In the genomic region with DNA sequence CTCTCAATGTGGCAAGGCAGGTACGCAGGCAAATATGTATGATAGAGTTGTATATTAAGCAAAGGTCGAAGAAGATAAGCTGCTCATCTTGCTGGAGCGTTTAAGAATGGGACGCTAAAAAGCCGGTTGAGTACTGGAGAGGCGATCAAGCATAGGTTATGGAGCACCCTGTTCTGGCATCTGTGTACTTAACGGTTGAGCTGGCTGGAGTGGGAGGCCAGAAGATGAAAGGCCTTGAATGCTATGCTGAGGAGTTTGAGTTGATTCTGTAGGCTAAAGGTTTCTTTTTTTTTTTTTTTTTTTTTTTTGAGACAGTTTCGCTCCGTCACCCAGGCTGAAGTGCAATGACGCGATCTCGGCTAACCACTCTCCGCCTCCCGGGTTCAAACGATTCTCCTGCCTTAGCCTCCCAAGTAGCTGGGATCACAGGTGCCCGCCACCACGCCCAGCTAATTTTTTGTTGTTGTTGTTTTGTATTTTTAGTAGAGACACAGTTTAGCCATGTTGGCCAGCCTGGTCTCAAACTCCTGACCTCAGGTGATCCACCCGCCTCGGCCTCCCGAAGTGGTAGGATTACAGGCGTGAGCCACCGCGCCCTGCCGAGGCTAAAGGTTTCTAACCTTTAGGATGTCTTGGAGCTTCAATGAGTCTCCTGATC, we compare ENCODE assay signal across 8 cellular contexts. TPM values are rescaled to one million over a fixed set of nuclear protein-coding genes. Genes with fewer than 3 reads are reported as not detected.
DNase-seq lines count a peak whose midpoint lies in the region; TF ChIP-seq lines count a peak whose summit lies in the region.

No MANE protein-coding gene starts in this region.

- peaks cover 11% of the 10 kb centered on the region for H3F3A ChIP-seq in DOHH2 (ENCODE audit: control insufficient read depth, insufficient read depth)

- intact Hi-C loops in prostate gland (cut with DNase I) (no loop called here), posterior vena cava (cut with DNase I) (no loop called here)

- H3K27ac ChIP-seq in DOHH2 (ENCODE audit: low read depth, low read length) (peak overlapping the region; percentile 58), prostate gland (peak overlapping the region; percentile 86 to 91)

- no peak for TF ChIP-seq POLR2A in prostate gland (IDR thresholded peaks at IDR 0.05)

- 78% methylated on average over 24 of the region's 24 CpGs for WGBS in prostate gland

- no peaks in the 10 kb centered on the region for H3K27me3 ChIP-seq in DOHH2 (ENCODE audit: control insufficient read depth, low read length)
- H3K27me3 ChIP-seq in prostate gland (replicated peaks; ENCODE audit: insufficient read depth) = no peaks in the 10 kb centered on the region

- H3K9me3 ChIP-seq in DOHH2 (ENCODE audit: control insufficient read depth, insufficient read depth, low read length) = no peaks in the 10 kb centered on the region
- no peaks in the 10 kb centered on the region for H3K9me3 ChIP-seq in prostate gland

- peaks cover 48% of the 10 kb centered on the region for H3K79me2 ChIP-seq in DOHH2 (ENCODE audit: control insufficient read depth, low read length)

- peak overlapping the region; percentile 83 for H3K4me3 ChIP-seq in DOHH2 (ENCODE audit: low read length)
- H3K4me3 ChIP-seq in epithelial cell of esophagus (ENCODE audit: low read length) = peak overlapping the region; percentile 99
- peak overlapping the region; percentile 69 to 92 for H3K4me3 ChIP-seq in prostate gland

- H4K20me1 ChIP-seq in DOHH2 (ENCODE audit: control insufficient read depth, insufficient read depth, low read depth, low read length) = peaks cover 17% of the 10 kb centered on the region

- peak overlapping the region; percentile 83 for H3K4me2 ChIP-seq in DOHH2 (ENCODE audit: low read length)

- H3K36me3 ChIP-seq in DOHH2 (ENCODE audit: control insufficient read depth, low read length) (peaks cover 41% of the 10 kb centered on the region), prostate gland (no peaks in the 10 kb centered on the region)

- H3K4me1 ChIP-seq in DOHH2 (ENCODE audit: control insufficient read depth, low read length) = peaks cover 55% of the 10 kb centered on the region
- H3K4me1 ChIP-seq in prostate gland (replicated peaks) = peaks cover 23% of the 10 kb centered on the region

- no peak for TF ChIP-seq CTCF in DOHH2 (IDR thresholded peaks at IDR 0.05; ENCODE audit: low read depth, low read length, poor library complexity, severe bottlenecking)
- TF ChIP-seq CTCF in epithelial cell of esophagus (IDR thresholded peaks at IDR 0.05; ENCODE audit: insufficient read depth, low read depth, low read length, missing control alignments) = no peak
- TF ChIP-seq CTCF in prostate gland (IDR thresholded peaks at IDR 0.05) = no peak

- H3K9me2 ChIP-seq in DOHH2 (replicated peaks; ENCODE audit: control insufficient read depth, low read length) = no peaks in the 10 kb centered on the region

- DNase-seq in NCI-H446 (lab: John Stamatoyannopoulos, UW) (peak; percentile 37 to 41), epithelial cell of esophagus (ENCODE audit: low read depth) (no peak), prostate gland (ENCODE audit: low spot score) (no peak), retina (no peak), H4 (ENCODE audit: low spot score) (no peak), NOMO-1 (lab: John Stamatoyannopoulos, UW; ENCODE audit: unreplicated experiment in 2 of 2) (no peak), posterior vena cava (ENCODE audit: low spot score) (no peak)

RNA-seq across cellular contexts. Expression of gene KHDC4, which starts 0.8 kb away (rescaled TPM):
- total RNA-seq in prostate gland (10 to 100 TPM; 49.8 to 66.1 TPM), posterior vena cava (10 to 100 TPM; 28.6 to 28.8 TPM)
- 14.9 and 22.3 TPM in 2 replicates for total RNA-seq in H4 (2014; rRNA removed; shearing (Covaris generic))

RNA-seq across cellular contexts. Expression of gene RXFP4, which starts 6.4 kb away (rescaled TPM):
- total RNA-seq in prostate gland = not detected
- not detected in 2 replicates for total RNA-seq in H4 (2014; rRNA removed; shearing (Covaris generic))
- not detected for total RNA-seq in posterior vena cava

RNA-seq across cellular contexts. Expression of gene RIT1, which starts 23.9 kb away (rescaled TPM):
- total RNA-seq in prostate gland (10 to 100 TPM; 20.8 to 21.8 TPM), posterior vena cava (10 to 100 TPM; 34.1 to 36.2 TPM)
- 45.8 and 46.5 TPM in 2 replicates for total RNA-seq in H4 (2014; rRNA removed; shearing (Covaris generic))

RNA-seq across cellular contexts. Expression of gene ARHGEF2, which starts 43.3 kb away (rescaled TPM):
- total RNA-seq in prostate gland (10 to 100 TPM; 35.8 to 66.2 TPM), posterior vena cava (100 to 1,000 TPM; 138 to 161 TPM)
- 57.1 and 64.2 TPM in 2 replicates for total RNA-seq in H4 (2014; rRNA removed; shearing (Covaris generic))

Comparison
In these comparisons a context has a peak if more than half of its experiments do, and no peak if none do; other contexts are left out.
1. DNase-seq: peak in NCI-H446 (2 of 2); none in epithelial cell of esophagus (single experiment), prostate gland (single experiment), retina (single experiment), H4 (single experiment), NOMO-1 (0 of 2) and posterior vena cava (single experiment).
2. Peak in every context shown above with its lines, with median percentiles within 50 percentile points of each other: H3K4me3 ChIP-seq.